Comparison of ENCODE assay signal across 13 cellular contexts in genomic region chr19:19613456-19613855, GRCh38. TPM values are rescaled to one million over a fixed set of nuclear protein-coding genes. Genes with fewer than 3 reads are reported as not detected.
DNase-seq lines count a peak whose midpoint lies in the region; ATAC-seq, FAIRE-seq and TF ChIP-seq lines count a peak whose summit lies in the region.
"Had no signal": no experiment of that assay in that cellular context is flagged by ENCODE, and none has a peak within 500 bp of the region (broad histone marks: within the 10 kb centered on the region; RNA-seq: fewer than 3 reads in every experiment).

No MANE protein-coding gene starts in this region.

- H3K18ac ChIP-seq in mesenchymal stem cell (ENCODE audit: low read depth in 1 of 2, low read length in 2 of 2), result no peak overlapping the region

- in situ Hi-C loops in GM23248 (cut with MboI), result no loop called here

- WGBS in A549 (ENCODE audit: missing lambda C conversion rate), result 12% methylated on average over 3 of the region's 3 CpGs
- WGBS in GM23248 (ENCODE audit: low coverage in 1 of 2, low lambda C conversion rate in 2 of 2, missing lambda C conversion rate in 2 of 2), 2 experiments, result 46 to 49% methylated on average over 3 of the region's 3 CpGs
- WGBS in mesenchymal stem cell, result 95% methylated on average over 3 of the region's 3 CpGs

- H3K36me3 ChIP-seq in GM23248 (ENCODE audit: low read depth) (no peaks in the 10 kb centered on the region), astrocyte (ENCODE audit: insufficient read depth, low read length) (no peaks in the 10 kb centered on the region), mesenchymal stem cell (ENCODE audit: control insufficient read depth in 1 of 2, insufficient read depth in 2 of 2, low read depth in 1 of 2, low read length in 2 of 2) (no peaks in the 10 kb centered on the region), left ventricle myocardium inferior (no peaks in the 10 kb centered on the region)

- H4K20me1 ChIP-seq in GM23248 (ENCODE audit: insufficient read depth) (no peaks in the 10 kb centered on the region), astrocyte (ENCODE audit: insufficient read depth, low read length) (no peaks in the 10 kb centered on the region)

- no peak overlapping the region for H2BK12ac ChIP-seq in mesenchymal stem cell (ENCODE audit: low read length in 2 of 2)

- H3K9me3 Mint-ChIP-seq in astrocyte (ENCODE audit: unreplicated experiment), result no peaks in the 10 kb centered on the region
- H3K9me3 Mint-ChIP-seq: activated naive CD4-positive, alpha-beta T cell treated with anti-CD3 and anti-CD28 coated beads, Interleukin-2, amount 10 ng/mL, durations not matched to agents 7 days and 5 days; central memory CD8-positive, alpha-beta T cell had no signal

- FAIRE-seq in A549 (lab: Jason Lieb, UNC) (no peak), astrocyte (lab: Jason Lieb, UNC) (no peak)
- FAIRE-seq: GM12878 had no signal

- no peak for TF ChIP-seq POLR2A in A549 (IDR thresholded peaks at IDR 0.05; ENCODE audit: low read length)

- H3K9me3 ChIP-seq in A549, result no peaks in the 10 kb centered on the region
- H3K9me3 ChIP-seq in GM23248 (ENCODE audit: low read depth), result no peaks in the 10 kb centered on the region
- H3K9me3 ChIP-seq in astrocyte (ENCODE audit: insufficient read depth, low read depth, low read length), result no peaks in the 10 kb centered on the region
- no peaks in the 10 kb centered on the region for H3K9me3 ChIP-seq in mesenchymal stem cell (ENCODE audit: control insufficient read depth, low read length)
- no peaks in the 10 kb centered on the region for H3K9me3 ChIP-seq in left ventricle myocardium inferior (replicated peaks)

- H2BK5ac ChIP-seq in mesenchymal stem cell (ENCODE audit: low read depth, low read length, poor library complexity, severe bottlenecking), result peak overlapping the region; percentile 14

- intact Hi-C loops in left ventricle myocardium inferior (cut with micrococcal nuclease), result no loop called here

- ATAC-seq in A549, result peak; percentile 57 to 78; a peak in 5 of 6 replicates
- ATAC-seq: GM12878 had no signal

- no peak overlapping the region for H3K27ac Mint-ChIP-seq in astrocyte (ENCODE audit: unreplicated experiment)
- H3K27ac Mint-ChIP-seq: activated naive CD4-positive, alpha-beta T cell treated with anti-CD3 and anti-CD28 coated beads, Interleukin-2, amount 10 ng/mL, durations not matched to agents 7 days and 5 days had no signal

- no peak for TF ChIP-seq RAD21 in A549 (conservative IDR thresholded peaks at IDR 0.05 in 1 of 2, IDR thresholded peaks at IDR 0.05 in 1 of 2)

- peaks cover 3% of the 10 kb centered on the region for H3K36me3 Mint-ChIP-seq in astrocyte (ENCODE audit: low read depth, unreplicated experiment)

- TF ChIP-seq CTCF in A549 (IDR thresholded peaks at IDR 0.05), result no peak
- no peak for TF ChIP-seq CTCF in astrocyte (IDR thresholded peaks at IDR 0.05; ENCODE audit: insufficient read depth, low read depth, low read length)
- TF ChIP-seq CTCF in left ventricle myocardium inferior (IDR thresholded peaks at IDR 0.05; ENCODE audit: borderline replicate concordance), result no peak

- H2AFZ ChIP-seq in GM23248 (no peak overlapping the region), astrocyte (ENCODE audit: low read depth, low read length) (no peak overlapping the region), mesenchymal stem cell (ENCODE audit: low read depth, low read length) (no peak overlapping the region)

- no peak for TF ChIP-seq EP300 in A549 (IDR thresholded peaks at IDR 0.05)

- POLR2A ChIA-PET in A549 (lab: Yijun Ruan, JAX), result interaction anchor here (0.7 to 1.1 kb wide), 2 partner anchors 50 to 98 kb away, joined by 4 to 6 read pairs; partner anchors contain the start of genes ATP13A1 and NDUFA13

- no peak overlapping the region for H3K4ac ChIP-seq in mesenchymal stem cell (ENCODE audit: low read depth in 1 of 2, low read length in 2 of 2)

- H3K4me3 Mint-ChIP-seq in astrocyte (ENCODE audit: unreplicated experiment), result peak overlapping the region; percentile 23
- H3K4me3 Mint-ChIP-seq: activated naive CD4-positive, alpha-beta T cell treated with anti-CD3 and anti-CD28 coated beads, Interleukin-2, amount 10 ng/mL, durations not matched to agents 7 days and 5 days had no signal

- no peak overlapping the region for H2BK120ac ChIP-seq in mesenchymal stem cell (ENCODE audit: low read depth, low read length)

- H4K8ac ChIP-seq in mesenchymal stem cell (ENCODE audit: low read length), result no peak overlapping the region

- H3K27me3 ChIP-seq in GM23248 (replicated peaks; ENCODE audit: insufficient read depth) (no peaks in the 10 kb centered on the region), astrocyte (ENCODE audit: insufficient read depth, low read length) (peaks cover 4% of the 10 kb centered on the region), mesenchymal stem cell (ENCODE audit: control insufficient read depth in 1 of 2, insufficient read depth in 1 of 2, low read length in 2 of 2) (no peaks in the 10 kb centered on the region), left ventricle myocardium inferior (ENCODE audit: low read depth) (peaks cover 67% of the 10 kb centered on the region)

- peaks cover 1% of the 10 kb centered on the region for H3K79me1 ChIP-seq in mesenchymal stem cell (replicated peaks; ENCODE audit: low read length, poor library complexity, severe bottlenecking)

- no peaks in the 10 kb centered on the region for H3K9me2 ChIP-seq in GM23248 (ENCODE audit: insufficient read depth)

- H3K9ac ChIP-seq in GM23248 (no peak overlapping the region), astrocyte (ENCODE audit: low read length) (no peak overlapping the region), mesenchymal stem cell (ENCODE audit: low read length) (no peak overlapping the region)

- peak; percentile 49 to 63 for DNase-seq in A549 (ENCODE audit: low read depth in 1 of 2, low spot score in 1 of 2)
- peak; percentile 71 for DNase-seq in GM23248
- DNase-seq in astrocyte (ENCODE audit: low read depth), result no peak
- DNase-seq in mesenchymal stem cell, result no peak
- no peak for DNase-seq in KG1 (lab: John Stamatoyannopoulos, UW)
- DNase-seq in amniotic stem cell (lab: John Stamatoyannopoulos, UW), result no peak
- no peak for DNase-seq in activated CD4-positive, alpha-beta T cell treated with anti-CD3 and anti-CD28 coated beads, Interleukin-2, amount 50 U/mL, for 1 hour
- DNase-seq in left ventricle myocardium inferior, result no peak
- DNase-seq: activated naive CD4-positive, alpha-beta T cell treated with anti-CD3 and anti-CD28 coated beads, Interleukin-2, amount 10 ng/mL, durations not matched to agents 7 days and 5 days; NCI-H2081 had no signal

- peaks cover 16% of the 10 kb centered on the region for H3K4me1 ChIP-seq in A549
- H3K4me1 ChIP-seq in GM23248 (ENCODE audit: insufficient read depth), result peaks cover 7% of the 10 kb centered on the region
- peaks cover 3% of the 10 kb centered on the region for H3K4me1 ChIP-seq in astrocyte (ENCODE audit: insufficient read depth, low read length)
- H3K4me1 ChIP-seq in mesenchymal stem cell (ENCODE audit: control insufficient read depth, insufficient read depth, low read depth, low read length), result peaks cover 8% of the 10 kb centered on the region
- peaks cover 4% of the 10 kb centered on the region for H3K4me1 ChIP-seq in left ventricle myocardium inferior

- peaks cover 7% of the 10 kb centered on the region for H3K27me3 Mint-ChIP-seq in astrocyte (ENCODE audit: low read depth, unreplicated experiment)
- H3K27me3 Mint-ChIP-seq: activated naive CD4-positive, alpha-beta T cell treated with anti-CD3 and anti-CD28 coated beads, Interleukin-2, amount 10 ng/mL, durations not matched to agents 7 days and 5 days; central memory CD8-positive, alpha-beta T cell had no signal

- peaks cover 5% of the 10 kb centered on the region; the same call in 1 of the 2 replicates for H3F3A ChIP-seq in GM23248 (ENCODE audit: insufficient read depth)

- no peaks in the 10 kb centered on the region for H3K79me2 ChIP-seq in GM23248 (ENCODE audit: insufficient read depth)
- no peaks in the 10 kb centered on the region for H3K79me2 ChIP-seq in astrocyte (ENCODE audit: insufficient read depth, low read length)

- H3K27ac ChIP-seq in A549 (peak overlapping the region; percentile 56 to 70; a peak in 4 of 6 replicates), GM23248 (no peak overlapping the region; the same call in 1 of the 2 replicates), astrocyte (ENCODE audit: low read depth, low read length) (no peak overlapping the region), mesenchymal stem cell (ENCODE audit: low read length, poor library complexity, severe bottlenecking) (no peak overlapping the region), left ventricle myocardium inferior (replicated peaks) (no peak overlapping the region)

- no peak overlapping the region for H3K14ac ChIP-seq in mesenchymal stem cell (ENCODE audit: low read length in 2 of 2)

- H3K4me3 ChIP-seq in A549, result no peak overlapping the region
- H3K4me3 ChIP-seq in GM23248, result no peak overlapping the region
- H3K4me3 ChIP-seq in astrocyte (ENCODE audit: insufficient read depth, low read depth, low read length), result no peak overlapping the region
- H3K4me3 ChIP-seq in mesenchymal stem cell (ENCODE audit: insufficient read depth in 1 of 2, low read depth in 1 of 2, low read length in 2 of 2), result no peak overlapping the region
- H3K4me3 ChIP-seq in left ventricle myocardium inferior, result no peak overlapping the region
- H3K4me3 ChIP-seq: GM12878 had no signal

- no peak overlapping the region for H2AK5ac ChIP-seq in mesenchymal stem cell (ENCODE audit: low read length, severe bottlenecking)

- CTCF ChIA-PET in A549 (lab: Yijun Ruan, JAX), result interaction anchor here (1.9 kb wide), 1 partner anchor 59 kb away, joined by 9 read pairs; no protein-coding TSS in a partner anchor

- no peak overlapping the region for H3K23ac ChIP-seq in mesenchymal stem cell (ENCODE audit: low read length in 2 of 2)

- H2BK15ac ChIP-seq in mesenchymal stem cell (ENCODE audit: low read depth, poor library complexity, severe bottlenecking), result no peak overlapping the region

- H4K91ac ChIP-seq in mesenchymal stem cell (ENCODE audit: low read length), result no peak overlapping the region

- H3K4me1 Mint-ChIP-seq in astrocyte (ENCODE audit: low read depth, unreplicated experiment), result peaks cover 9% of the 10 kb centered on the region

- H3K4me2 ChIP-seq in A549 (peak overlapping the region; percentile 60; the same call in 2 of the 3 replicates), GM23248 (ENCODE audit: unreplicated experiment) (peak overlapping the region; percentile 54), astrocyte (ENCODE audit: low read length) (no peak overlapping the region), mesenchymal stem cell (ENCODE audit: low read length, poor library complexity, severe bottlenecking) (no peak overlapping the region)

RNA-seq across cellular contexts. Expression of gene PBX4, which starts 5.0 kb away (rescaled TPM):
- polyA plus RNA-seq in A549 (2011; rRNA removed) (0.41 and 0.70 TPM in 2 replicates), A549 (2017; fragmentation: RNase III; extraction: RNeasy Plus Mini Kit Qiagen cat#74134 plus additional on column Dnase treatment) (0.90 to 1.6 TPM (median 1.4 TPM) in 3 replicates), GM23248 (2016; fragmentation: Nextera tagmentation; extraction: Ambion mirVana) (0.63 and 0.71 TPM in 2 replicates)
- 2.2 and 2.6 TPM in 2 replicates for polyA plus RNA-seq in A549 (2012; cell fraction: cytosol; rRNA removed)
- polyA plus RNA-seq in A549 (2012; cell fraction: nucleus; rRNA removed), result 11.0 and 12.3 TPM in 2 replicates
- 0.92 and 1.2 TPM in 2 replicates for polyA minus RNA-seq in A549 (2011; rRNA and poly(A)+ RNA removed)
- total RNA-seq in GM23248 (2014; rRNA removed; shearing (Covaris generic)), result 0.32 TPM in 1 of 2 replicates, not detected in the other
- total RNA-seq in astrocyte (0.75 and 0.93 TPM in 2 replicates), left ventricle myocardium inferior (not detected)
- polyA plus RNA-seq in mesenchymal stem cell (2013, experiment 1 of 2), result 1.1 TPM
- polyA plus RNA-seq in mesenchymal stem cell (2013, experiment 2 of 2), result 0.71 TPM
- total RNA-seq: lung microvascular endothelial cell had no signal

RNA-seq across cellular contexts. Expression of gene LPAR2, which starts 14.6 kb away (rescaled TPM):
- polyA plus RNA-seq in A549 (2011; rRNA removed) (1.5 and 2.2 TPM in 2 replicates), A549 (2017; fragmentation: RNase III; extraction: RNeasy Plus Mini Kit Qiagen cat#74134 plus additional on column Dnase treatment) (3.8 to 5.2 TPM (median 4.4 TPM) in 3 replicates), GM23248 (2016; fragmentation: Nextera tagmentation; extraction: Ambion mirVana) (0.72 and 1.3 TPM in 2 replicates)
- 1.6 and 2.3 TPM in 2 replicates for polyA plus RNA-seq in A549 (2012; cell fraction: cytosol; rRNA removed)
- 15.8 and 16.3 TPM in 2 replicates for polyA plus RNA-seq in A549 (2012; cell fraction: nucleus; rRNA removed)
- 0.91 and 1.3 TPM in 2 replicates for polyA minus RNA-seq in A549 (2011; rRNA and poly(A)+ RNA removed)
- 0.13 and 1.8 TPM in 2 replicates for total RNA-seq in GM23248 (2014; rRNA removed; shearing (Covaris generic))
- total RNA-seq in astrocyte (16.7 and 20.1 TPM in 2 replicates), left ventricle myocardium inferior (0.88 TPM)
- 4.7 TPM for polyA plus RNA-seq in mesenchymal stem cell (2013, experiment 1 of 2)
- polyA plus RNA-seq in mesenchymal stem cell (2013, experiment 2 of 2), result 4.4 TPM

RNA-seq across cellular contexts. Expression of gene GMIP, which starts 30.0 kb away (rescaled TPM):
- polyA plus RNA-seq in A549 (2011; rRNA removed) (1.4 and 1.5 TPM in 2 replicates), A549 (2017; fragmentation: RNase III; extraction: RNeasy Plus Mini Kit Qiagen cat#74134 plus additional on column Dnase treatment) (4.1 to 5.1 TPM (median 4.3 TPM) in 3 replicates), GM23248 (2016; fragmentation: Nextera tagmentation; extraction: Ambion mirVana) (3.0 and 3.1 TPM in 2 replicates)
- 2.1 and 2.7 TPM in 2 replicates for polyA plus RNA-seq in A549 (2012; cell fraction: cytosol; rRNA removed)
- polyA plus RNA-seq in A549 (2012; cell fraction: nucleus; rRNA removed), result 8.5 and 9.7 TPM in 2 replicates
- 1.7 and 2.2 TPM in 2 replicates for polyA minus RNA-seq in A549 (2011; rRNA and poly(A)+ RNA removed)
- total RNA-seq in GM23248 (2014; rRNA removed; shearing (Covaris generic)), result 2.9 and 5.0 TPM in 2 replicates
- total RNA-seq in astrocyte (30.7 and 32.4 TPM in 2 replicates), left ventricle myocardium inferior (3.0 TPM)
- polyA plus RNA-seq in mesenchymal stem cell (2013, experiment 1 of 2), result 10.7 TPM
- polyA plus RNA-seq in mesenchymal stem cell (2013, experiment 2 of 2), result 9.9 TPM

RNA-seq across cellular contexts. Expression of gene ATP13A1, which starts 50.0 kb away (rescaled TPM):
- polyA plus RNA-seq in A549 (2011; rRNA removed), result 10.8 and 13.7 TPM in 2 replicates
- polyA plus RNA-seq in A549 (2012; cell fraction: cytosol; rRNA removed), result 37.0 and 39.5 TPM in 2 replicates
- polyA plus RNA-seq in A549 (2012; cell fraction: nucleus; rRNA removed), result 209 and 289 TPM in 2 replicates
- polyA plus RNA-seq in A549 (2017; fragmentation: RNase III; extraction: RNeasy Plus Mini Kit Qiagen cat#74134 plus additional on column Dnase treatment), result 24.6 to 30.1 TPM (median 29.9 TPM) in 3 replicates
- 33.3 and 38.6 TPM in 2 replicates for polyA minus RNA-seq in A549 (2011; rRNA and poly(A)+ RNA removed)
- 86.6 and 101 TPM in 2 replicates for total RNA-seq in GM23248 (2014; rRNA removed; shearing (Covaris generic))
- polyA plus RNA-seq in GM23248 (2016; fragmentation: Nextera tagmentation; extraction: Ambion mirVana), result 42.3 TPM in 2 replicates
- total RNA-seq in astrocyte, result 65.2 and 71.7 TPM in 2 replicates
- 30.7 TPM for polyA plus RNA-seq in mesenchymal stem cell (2013, experiment 1 of 2)
- 29.8 TPM for polyA plus RNA-seq in mesenchymal stem cell (2013, experiment 2 of 2)
- 16.5 TPM for total RNA-seq in left ventricle myocardium inferior

RNA-seq across cellular contexts. Expression of gene ZNF101, which starts 55.2 kb away (rescaled TPM):
- polyA plus RNA-seq in A549 (2011; rRNA removed) (5.8 and 7.4 TPM in 2 replicates), A549 (2017; fragmentation: RNase III; extraction: RNeasy Plus Mini Kit Qiagen cat#74134 plus additional on column Dnase treatment) (4.1 to 5.2 TPM (median 4.9 TPM) in 3 replicates), GM23248 (2016; fragmentation: Nextera tagmentation; extraction: Ambion mirVana) (3.7 and 4.5 TPM in 2 replicates)
- 1.7 and 1.9 TPM in 2 replicates for polyA plus RNA-seq in A549 (2012; cell fraction: cytosol; rRNA removed)
- polyA plus RNA-seq in A549 (2012; cell fraction: nucleus; rRNA removed), result 1.2 and 2.8 TPM in 2 replicates
- 4.5 and 6.6 TPM in 2 replicates for polyA minus RNA-seq in A549 (2011; rRNA and poly(A)+ RNA removed)
- total RNA-seq in GM23248 (2014; rRNA removed; shearing (Covaris generic)), result 3.7 and 11.4 TPM in 2 replicates
- total RNA-seq in astrocyte (8.9 and 9.3 TPM in 2 replicates), left ventricle myocardium inferior (4.2 TPM)
- 5.0 TPM for polyA plus RNA-seq in mesenchymal stem cell (2013, experiment 1 of 2)
- polyA plus RNA-seq in mesenchymal stem cell (2013, experiment 2 of 2), result 5.0 TPM

Comparison
In these comparisons a context has a peak if more than half of its experiments do, and no peak if none do; other contexts are left out.
1. DNase-seq: peak in A549 (2 of 2) and GM23248 (single experiment); none in astrocyte (single experiment), mesenchymal stem cell (single experiment), KG1 (single experiment), amniotic stem cell (single experiment), activated CD4-positive, alpha-beta T cell treated with anti-CD3 and anti-CD28 coated beads, Interleukin-2, amount 50 U/mL, for 1 hour (single experiment) and left ventricle myocardium inferior (single experiment).
2. H3K27ac ChIP-seq: peak in A549 (2 of 2); none in GM23248 (single experiment), astrocyte (single experiment), mesenchymal stem cell (single experiment) and left ventricle myocardium inferior (single experiment).
3. H3K4me2 ChIP-seq: peak in A549 (single experiment) and GM23248 (single experiment); none in astrocyte (single experiment) and mesenchymal stem cell (single experiment).